2 cellular contexts compared by ENCODE assay signal in the genomic region with DNA sequence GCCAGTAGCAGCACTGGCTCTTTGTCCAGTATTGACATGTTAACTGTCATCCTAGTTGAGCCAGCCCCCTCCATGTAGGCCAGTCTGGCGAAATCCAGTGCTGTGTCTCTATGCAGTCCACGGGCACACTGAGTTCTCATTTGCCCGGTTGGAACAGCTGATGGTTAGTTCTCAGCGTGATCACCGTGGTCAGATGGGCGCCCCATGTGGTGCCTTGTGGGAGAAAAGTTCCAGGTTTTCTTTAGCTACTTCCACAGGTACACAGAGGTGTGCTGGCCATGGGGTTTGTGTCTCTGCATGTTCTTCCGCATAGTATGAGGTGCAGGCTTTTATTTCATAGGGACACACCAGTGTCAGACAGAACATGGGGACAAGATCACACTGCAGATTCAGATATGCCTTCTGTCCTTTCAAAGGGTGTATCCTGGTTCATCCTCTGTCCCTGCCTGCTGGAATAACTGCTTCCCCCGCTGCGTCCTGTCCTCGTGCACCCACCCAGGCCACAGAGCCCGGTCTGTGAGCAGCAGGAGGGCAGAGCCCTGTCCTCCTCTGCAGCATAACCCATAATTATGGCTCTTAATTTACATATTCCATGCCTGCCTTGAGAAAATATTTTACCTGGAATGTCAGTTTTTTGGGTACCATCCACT.
TF ChIP-seq lines count a peak whose summit lies in the region.

No MANE protein-coding gene starts in this region.

TF ChIP-seq in GM23338, 12 proteins besides CTCF, POLR2A, EP300 and RAD21:
- TF ChIP-seq, protein P1, sequence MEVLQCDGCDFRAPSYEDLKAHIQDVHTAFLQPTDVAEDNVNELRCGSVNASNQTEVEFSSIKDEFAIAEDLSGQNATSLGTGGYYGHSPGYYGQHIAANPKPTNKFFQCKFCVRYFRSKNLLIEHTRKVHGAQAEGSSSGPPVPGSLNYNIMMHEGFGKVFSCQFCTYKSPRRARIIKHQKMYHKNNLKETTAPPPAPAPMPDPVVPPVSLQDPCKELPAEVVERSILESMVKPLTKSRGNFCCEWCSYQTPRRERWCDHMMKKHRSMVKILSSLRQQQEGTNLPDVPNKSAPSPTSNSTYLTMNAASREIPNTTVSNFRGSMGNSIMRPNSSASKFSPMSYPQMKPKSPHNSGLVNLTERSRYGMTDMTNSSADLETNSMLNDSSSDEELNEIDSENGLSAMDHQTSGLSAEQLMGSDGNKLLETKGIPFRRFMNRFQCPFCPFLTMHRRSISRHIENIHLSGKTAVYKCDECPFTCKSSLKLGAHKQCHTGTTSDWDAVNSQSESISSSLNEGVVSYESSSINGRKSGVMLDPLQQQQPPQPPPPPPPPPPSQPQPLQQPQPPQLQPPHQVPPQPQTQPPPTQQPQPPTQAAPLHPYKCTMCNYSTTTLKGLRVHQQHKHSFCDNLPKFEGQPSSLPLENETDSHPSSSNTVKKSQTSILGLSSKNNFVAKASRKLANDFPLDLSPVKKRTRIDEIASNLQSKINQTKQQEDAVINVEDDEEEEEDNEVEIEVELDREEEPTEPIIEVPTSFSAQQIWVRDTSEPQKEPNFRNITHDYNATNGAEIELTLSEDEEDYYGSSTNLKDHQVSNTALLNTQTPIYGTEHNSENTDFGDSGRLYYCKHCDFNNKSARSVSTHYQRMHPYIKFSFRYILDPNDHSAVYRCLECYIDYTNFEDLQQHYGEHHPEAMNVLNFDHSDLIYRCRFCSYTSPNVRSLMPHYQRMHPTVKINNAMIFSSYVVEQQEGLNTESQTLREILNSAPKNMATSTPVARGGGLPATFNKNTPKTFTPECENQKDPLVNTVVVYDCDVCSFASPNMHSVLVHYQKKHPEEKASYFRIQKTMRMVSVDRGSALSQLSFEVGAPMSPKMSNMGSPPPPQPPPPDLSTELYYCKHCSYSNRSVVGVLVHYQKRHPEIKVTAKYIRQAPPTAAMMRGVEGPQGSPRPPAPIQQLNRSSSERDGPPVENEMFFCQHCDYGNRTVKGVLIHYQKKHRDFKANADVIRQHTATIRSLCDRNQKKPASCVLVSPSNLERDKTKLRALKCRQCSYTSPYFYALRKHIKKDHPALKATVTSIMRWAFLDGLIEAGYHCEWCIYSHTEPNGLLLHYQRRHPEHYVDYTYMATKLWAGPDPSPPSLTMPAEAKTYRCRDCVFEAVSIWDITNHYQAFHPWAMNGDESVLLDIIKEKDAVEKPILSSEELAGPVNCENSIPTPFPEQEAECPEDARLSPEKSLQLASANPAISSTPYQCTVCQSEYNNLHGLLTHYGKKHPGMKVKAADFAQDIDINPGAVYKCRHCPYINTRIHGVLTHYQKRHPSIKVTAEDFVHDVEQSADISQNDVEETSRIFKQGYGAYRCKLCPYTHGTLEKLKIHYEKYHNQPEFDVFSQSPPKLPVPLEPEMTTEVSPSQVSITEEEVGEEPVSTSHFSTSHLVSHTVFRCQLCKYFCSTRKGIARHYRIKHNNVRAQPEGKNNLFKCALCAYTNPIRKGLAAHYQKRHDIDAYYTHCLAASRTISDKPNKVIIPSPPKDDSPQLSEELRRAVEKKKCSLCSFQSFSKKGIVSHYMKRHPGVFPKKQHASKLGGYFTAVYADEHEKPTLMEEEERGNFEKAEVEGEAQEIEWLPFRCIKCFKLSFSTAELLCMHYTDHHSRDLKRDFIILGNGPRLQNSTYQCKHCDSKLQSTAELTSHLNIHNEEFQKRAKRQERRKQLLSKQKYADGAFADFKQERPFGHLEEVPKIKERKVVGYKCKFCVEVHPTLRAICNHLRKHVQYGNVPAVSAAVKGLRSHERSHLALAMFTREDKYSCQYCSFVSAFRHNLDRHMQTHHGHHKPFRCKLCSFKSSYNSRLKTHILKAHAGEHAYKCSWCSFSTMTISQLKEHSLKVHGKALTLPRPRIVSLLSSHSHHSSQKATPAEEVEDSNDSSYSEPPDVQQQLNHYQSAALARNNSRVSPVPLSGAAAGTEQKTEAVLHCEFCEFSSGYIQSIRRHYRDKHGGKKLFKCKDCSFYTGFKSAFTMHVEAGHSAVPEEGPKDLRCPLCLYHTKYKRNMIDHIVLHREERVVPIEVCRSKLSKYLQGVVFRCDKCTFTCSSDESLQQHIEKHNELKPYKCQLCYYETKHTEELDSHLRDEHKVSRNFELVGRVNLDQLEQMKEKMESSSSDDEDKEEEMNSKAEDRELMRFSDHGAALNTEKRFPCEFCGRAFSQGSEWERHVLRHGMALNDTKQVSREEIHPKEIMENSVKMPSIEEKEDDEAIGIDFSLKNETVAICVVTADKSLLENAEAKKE (CRISPR knock-in tag; IDR thresholded peaks at IDR 0.05) = no peak
- TF ChIP-seq POLR2AphosphoS5 (IDR thresholded peaks at IDR 0.05; ENCODE audit: low read depth) (no peak), STAT1 (IDR thresholded peaks at IDR 0.05; ENCODE audit: unreplicated experiment) (no peak), ZNF331 (CRISPR knock-in tag; IDR thresholded peaks at IDR 0.05; ENCODE audit: low read depth) (no peak), EZH2phosphoT487 (IDR thresholded peaks at IDR 0.05; ENCODE audit: unreplicated experiment) (no peak), ZNF114 (CRISPR knock-in tag; IDR thresholded peaks at IDR 0.05) (no peak)
TF ChIP-seq in GM23338: peak in this region for 0.

TF ChIP-seq in H1, 55 proteins besides CTCF, POLR2A, EP300 and RAD21 (continued from another document):
- TF ChIP-seq, protein P2, sequence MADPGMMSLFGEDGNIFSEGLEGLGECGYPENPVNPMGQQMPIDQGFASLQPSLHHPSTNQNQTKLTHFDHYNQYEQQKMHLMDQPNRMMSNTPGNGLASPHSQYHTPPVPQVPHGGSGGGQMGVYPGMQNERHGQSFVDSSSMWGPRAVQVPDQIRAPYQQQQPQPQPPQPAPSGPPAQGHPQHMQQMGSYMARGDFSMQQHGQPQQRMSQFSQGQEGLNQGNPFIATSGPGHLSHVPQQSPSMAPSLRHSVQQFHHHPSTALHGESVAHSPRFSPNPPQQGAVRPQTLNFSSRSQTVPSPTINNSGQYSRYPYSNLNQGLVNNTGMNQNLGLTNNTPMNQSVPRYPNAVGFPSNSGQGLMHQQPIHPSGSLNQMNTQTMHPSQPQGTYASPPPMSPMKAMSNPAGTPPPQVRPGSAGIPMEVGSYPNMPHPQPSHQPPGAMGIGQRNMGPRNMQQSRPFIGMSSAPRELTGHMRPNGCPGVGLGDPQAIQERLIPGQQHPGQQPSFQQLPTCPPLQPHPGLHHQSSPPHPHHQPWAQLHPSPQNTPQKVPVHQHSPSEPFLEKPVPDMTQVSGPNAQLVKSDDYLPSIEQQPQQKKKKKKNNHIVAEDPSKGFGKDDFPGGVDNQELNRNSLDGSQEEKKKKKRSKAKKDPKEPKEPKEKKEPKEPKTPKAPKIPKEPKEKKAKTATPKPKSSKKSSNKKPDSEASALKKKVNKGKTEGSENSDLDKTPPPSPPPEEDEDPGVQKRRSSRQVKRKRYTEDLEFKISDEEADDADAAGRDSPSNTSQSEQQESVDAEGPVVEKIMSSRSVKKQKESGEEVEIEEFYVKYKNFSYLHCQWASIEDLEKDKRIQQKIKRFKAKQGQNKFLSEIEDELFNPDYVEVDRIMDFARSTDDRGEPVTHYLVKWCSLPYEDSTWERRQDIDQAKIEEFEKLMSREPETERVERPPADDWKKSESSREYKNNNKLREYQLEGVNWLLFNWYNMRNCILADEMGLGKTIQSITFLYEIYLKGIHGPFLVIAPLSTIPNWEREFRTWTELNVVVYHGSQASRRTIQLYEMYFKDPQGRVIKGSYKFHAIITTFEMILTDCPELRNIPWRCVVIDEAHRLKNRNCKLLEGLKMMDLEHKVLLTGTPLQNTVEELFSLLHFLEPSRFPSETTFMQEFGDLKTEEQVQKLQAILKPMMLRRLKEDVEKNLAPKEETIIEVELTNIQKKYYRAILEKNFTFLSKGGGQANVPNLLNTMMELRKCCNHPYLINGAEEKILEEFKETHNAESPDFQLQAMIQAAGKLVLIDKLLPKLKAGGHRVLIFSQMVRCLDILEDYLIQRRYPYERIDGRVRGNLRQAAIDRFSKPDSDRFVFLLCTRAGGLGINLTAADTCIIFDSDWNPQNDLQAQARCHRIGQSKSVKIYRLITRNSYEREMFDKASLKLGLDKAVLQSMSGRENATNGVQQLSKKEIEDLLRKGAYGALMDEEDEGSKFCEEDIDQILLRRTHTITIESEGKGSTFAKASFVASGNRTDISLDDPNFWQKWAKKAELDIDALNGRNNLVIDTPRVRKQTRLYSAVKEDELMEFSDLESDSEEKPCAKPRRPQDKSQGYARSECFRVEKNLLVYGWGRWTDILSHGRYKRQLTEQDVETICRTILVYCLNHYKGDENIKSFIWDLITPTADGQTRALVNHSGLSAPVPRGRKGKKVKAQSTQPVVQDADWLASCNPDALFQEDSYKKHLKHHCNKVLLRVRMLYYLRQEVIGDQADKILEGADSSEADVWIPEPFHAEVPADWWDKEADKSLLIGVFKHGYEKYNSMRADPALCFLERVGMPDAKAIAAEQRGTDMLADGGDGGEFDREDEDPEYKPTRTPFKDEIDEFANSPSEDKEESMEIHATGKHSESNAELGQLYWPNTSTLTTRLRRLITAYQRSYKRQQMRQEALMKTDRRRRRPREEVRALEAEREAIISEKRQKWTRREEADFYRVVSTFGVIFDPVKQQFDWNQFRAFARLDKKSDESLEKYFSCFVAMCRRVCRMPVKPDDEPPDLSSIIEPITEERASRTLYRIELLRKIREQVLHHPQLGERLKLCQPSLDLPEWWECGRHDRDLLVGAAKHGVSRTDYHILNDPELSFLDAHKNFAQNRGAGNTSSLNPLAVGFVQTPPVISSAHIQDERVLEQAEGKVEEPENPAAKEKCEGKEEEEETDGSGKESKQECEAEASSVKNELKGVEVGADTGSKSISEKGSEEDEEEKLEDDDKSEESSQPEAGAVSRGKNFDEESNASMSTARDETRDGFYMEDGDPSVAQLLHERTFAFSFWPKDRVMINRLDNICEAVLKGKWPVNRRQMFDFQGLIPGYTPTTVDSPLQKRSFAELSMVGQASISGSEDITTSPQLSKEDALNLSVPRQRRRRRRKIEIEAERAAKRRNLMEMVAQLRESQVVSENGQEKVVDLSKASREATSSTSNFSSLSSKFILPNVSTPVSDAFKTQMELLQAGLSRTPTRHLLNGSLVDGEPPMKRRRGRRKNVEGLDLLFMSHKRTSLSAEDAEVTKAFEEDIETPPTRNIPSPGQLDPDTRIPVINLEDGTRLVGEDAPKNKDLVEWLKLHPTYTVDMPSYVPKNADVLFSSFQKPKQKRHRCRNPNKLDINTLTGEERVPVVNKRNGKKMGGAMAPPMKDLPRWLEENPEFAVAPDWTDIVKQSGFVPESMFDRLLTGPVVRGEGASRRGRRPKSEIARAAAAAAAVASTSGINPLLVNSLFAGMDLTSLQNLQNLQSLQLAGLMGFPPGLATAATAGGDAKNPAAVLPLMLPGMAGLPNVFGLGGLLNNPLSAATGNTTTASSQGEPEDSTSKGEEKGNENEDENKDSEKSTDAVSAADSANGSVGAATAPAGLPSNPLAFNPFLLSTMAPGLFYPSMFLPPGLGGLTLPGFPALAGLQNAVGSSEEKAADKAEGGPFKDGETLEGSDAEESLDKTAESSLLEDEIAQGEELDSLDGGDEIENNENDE (IDR thresholded peaks at IDR 0.05; ENCODE audit: insufficient replicate concordance, low read length) = no peak
